In genomic region chr15:71632571-71633195, GRCh38 we compare ENCODE assay signal across 23 cellular contexts.
DNase-seq lines count a peak whose midpoint lies in the region; ATAC-seq and TF ChIP-seq lines count a peak whose summit lies in the region.
"Had no signal": no experiment of that assay in that cellular context is flagged by ENCODE, and none has a peak within 500 bp of the region (broad histone marks: within the 10 kb centered on the region; RNA-seq: fewer than 3 reads in every experiment).

No MANE protein-coding gene starts in this region.

- no peaks in the 10 kb centered on the region for H3K79me1 ChIP-seq in mesenchymal stem cell (replicated peaks; ENCODE audit: low read length, poor library complexity, severe bottlenecking)

- H3K4me3 ChIP-seq in heart right ventricle (no peak overlapping the region), mesenchymal stem cell (ENCODE audit: insufficient read depth in 1 of 2, low read depth in 1 of 2, low read length in 2 of 2) (no peak overlapping the region), vagina (no peak overlapping the region)
- H3K4me3 ChIP-seq: BLaER1, PC-9, SJSA1 had no signal

- no peak overlapping the region for H3K4ac ChIP-seq in mesenchymal stem cell (ENCODE audit: low read depth in 1 of 2, low read length in 2 of 2)

- H3K18ac ChIP-seq in mesenchymal stem cell (ENCODE audit: low read depth in 1 of 2, low read length in 2 of 2), result no peak overlapping the region

- DNase-seq in heart right ventricle (no peak), cardiac septum (ENCODE audit: low spot score) (no peak), fibroblast of gingiva (ENCODE audit: low read depth) (peak; percentile 90), mesenchymal stem cell (peak; percentile 6), vagina (ENCODE audit: extremely low spot score in 2 of 2) (no peak), NCI-H2196 (lab: John Stamatoyannopoulos, UW; ENCODE audit: unreplicated experiment) (no peak)
- DNase-seq: CD4-positive, CD25-positive, alpha-beta regulatory T cell; DMS153; DND-41; NCI-H1092 treated with DMSO at 0.1 percent for 48 hours; NCI-H1436; NCI-H187 treated with DMSO at 0.1 percent for 48 hours; NCI-H2171 treated with DMSO at 0.1 percent for 48 hours; NCI-H446; NCI-H524 treated with DMSO at 0.1 percent for 48 hours; NCI-H82; NK-92 treated with Interleukin-12 subunit alpha and Interleukin-12 subunit beta, amount 100 ng/mL, for 24 hours; PC-9; Right ventricle myocardium superior had no signal

- peaks cover 0 to 50% (median 27%) of the 10 kb centered on the region in 9 donors for H3K4me1 ChIP-seq in heart right ventricle
- no peaks in the 10 kb centered on the region for H3K4me1 ChIP-seq in mesenchymal stem cell (ENCODE audit: control insufficient read depth, insufficient read depth, low read depth, low read length)
- H3K4me1 ChIP-seq in vagina, result peaks cover 22% of the 10 kb centered on the region
- H3K4me1 ChIP-seq: BLaER1 had no signal

- H3K9me3 ChIP-seq in heart right ventricle, result no peaks in the 10 kb centered on the region
- H3K9me3 ChIP-seq in mesenchymal stem cell (ENCODE audit: control insufficient read depth, low read length), result no peaks in the 10 kb centered on the region
- H3K9me3 ChIP-seq in vagina, result no peaks in the 10 kb centered on the region
- H3K9me3 ChIP-seq: BLaER1, SJSA1 had no signal

- 33 to 38% methylated on average over 3 of the region's 3 CpGs for WGBS in heart right ventricle, 2 donors
- WGBS in mesenchymal stem cell, result 64% methylated on average over 1 of the region's 3 CpGs

- H4K91ac ChIP-seq in mesenchymal stem cell (ENCODE audit: low read length), result no peak overlapping the region

- H2AK5ac ChIP-seq in mesenchymal stem cell (ENCODE audit: low read length, severe bottlenecking), result no peak overlapping the region

- no peak overlapping the region for H3K4me2 ChIP-seq in mesenchymal stem cell (ENCODE audit: low read length, poor library complexity, severe bottlenecking)
- H3K4me2 ChIP-seq: BLaER1, PC-9 had no signal

- H2BK12ac ChIP-seq in mesenchymal stem cell (ENCODE audit: low read length in 2 of 2), result no peak overlapping the region

- H3K9ac ChIP-seq in mesenchymal stem cell (ENCODE audit: low read length), result no peak overlapping the region
- H3K9ac ChIP-seq: BLaER1 had no signal

- no peak overlapping the region for H2BK15ac ChIP-seq in mesenchymal stem cell (ENCODE audit: low read depth, poor library complexity, severe bottlenecking)

- H3K14ac ChIP-seq in mesenchymal stem cell (ENCODE audit: low read length in 2 of 2), result no peak overlapping the region

- H2BK5ac ChIP-seq in mesenchymal stem cell (ENCODE audit: low read depth, low read length, poor library complexity, severe bottlenecking), result no peak overlapping the region

- no peak overlapping the region for H4K8ac ChIP-seq in mesenchymal stem cell (ENCODE audit: low read length)

- no peak overlapping the region for H2BK120ac ChIP-seq in mesenchymal stem cell (ENCODE audit: low read depth, low read length)

- TF ChIP-seq CTCF in heart right ventricle (IDR thresholded peaks at IDR 0.05) (no peak), vagina (IDR thresholded peaks at IDR 0.05) (no peak)

- no peak for TF ChIP-seq POLR2A in vagina (IDR thresholded peaks at IDR 0.05)

- peak in 1 of 8 donors; percentile 28 for ATAC-seq in heart right ventricle
- ATAC-seq in GM21390 (IDR thresholded peaks at IDR 0.05; ENCODE audit: unreplicated experiment), result no peak
- ATAC-seq: HCT116 had no signal

- no peak overlapping the region for H2AFZ ChIP-seq in mesenchymal stem cell (ENCODE audit: low read depth, low read length)
- H2AFZ ChIP-seq: PC-9 had no signal

- H3K27me3 ChIP-seq in heart right ventricle (no peaks in the 10 kb centered on the region), mesenchymal stem cell (ENCODE audit: control insufficient read depth in 1 of 2, insufficient read depth in 1 of 2, low read length in 2 of 2) (no peaks in the 10 kb centered on the region), vagina (no peaks in the 10 kb centered on the region)
- H3K27me3 ChIP-seq: BLaER1, SJSA1 had no signal

- H3K27ac ChIP-seq in heart right ventricle, result peak overlapping the region in 6 of 10 donors; percentile 2 to 48 (median 4)
- no peak overlapping the region for H3K27ac ChIP-seq in mesenchymal stem cell (ENCODE audit: low read length, poor library complexity, severe bottlenecking)
- H3K27ac ChIP-seq in vagina, result peak overlapping the region; percentile 61
- H3K27ac ChIP-seq: BLaER1, PC-9, SJSA1 had no signal

- H3K23ac ChIP-seq in mesenchymal stem cell (ENCODE audit: low read length in 2 of 2), result no peak overlapping the region

- intact Hi-C loops in heart right ventricle (cut with DNase I), result no loop called here
- intact Hi-C loops in cardiac septum (cut with DNase I), result no loop called here
- intact Hi-C loops in vagina (cut with DNase I), result no loop called here

- H3K36me3 ChIP-seq in heart right ventricle (no peaks in the 10 kb centered on the region), mesenchymal stem cell (ENCODE audit: control insufficient read depth in 1 of 2, insufficient read depth in 2 of 2, low read depth in 1 of 2, low read length in 2 of 2) (no peaks in the 10 kb centered on the region), vagina (no peaks in the 10 kb centered on the region)
- H3K36me3 ChIP-seq: BLaER1, SJSA1 had no signal

Comparison
In these comparisons a context has a peak if more than half of its experiments do, and no peak if none do; other contexts are left out.
1. DNase-seq: peak in fibroblast of gingiva (single experiment) and mesenchymal stem cell (single experiment); none in heart right ventricle (0 of 2), cardiac septum (single experiment), vagina (0 of 2) and NCI-H2196 (single experiment).